In genomic region chr18:59735269-59735860, GRCh38 we compare ENCODE assay signal across 30 cellular contexts. TPM values are rescaled to one million over a fixed set of nuclear protein-coding genes. Genes with fewer than 3 reads are reported as not detected.
"Had no signal": no experiment of that assay in that cellular context is flagged by ENCODE, and none has a peak within 500 bp of the region (broad histone marks: within the 10 kb centered on the region; RNA-seq: fewer than 3 reads in every experiment).

No MANE protein-coding gene starts in this region.

- H3K9me3 Mint-ChIP-seq: T-helper 1 cell treated with Interleukin-12 subunit alpha and Interleukin-12 subunit beta and Interleukin-4 antibody, amounts not matched to agents 30 μg/mL and 1 μg/mL, for 36 hours had no signal

- ATAC-seq: activated CD4-positive, CD25-positive, alpha-beta regulatory T cell treated with anti-CD3 and anti-CD28 coated beads, Interleukin-2, amount 50 U/mL, for 24 hours; effector memory CD8-positive, alpha-beta T cell; gastrocnemius medialis; lower lobe of right lung; naive thymus-derived CD8-positive, alpha-beta T cell had no signal

- H3K4me1 Mint-ChIP-seq: brain; immature natural killer cell; naive thymus-derived CD8-positive, alpha-beta T cell had no signal

- H3K36me3 Mint-ChIP-seq: activated naive CD8-positive, alpha-beta T cell; brain; immature natural killer cell had no signal

- H3K4me3 Mint-ChIP-seq: activated naive CD8-positive, alpha-beta T cell; brain; effector memory CD8-positive, alpha-beta T cell; immature natural killer cell; naive thymus-derived CD8-positive, alpha-beta T cell; T-helper 1 cell treated with Interleukin-12 subunit alpha and Interleukin-12 subunit beta and Interleukin-4 antibody, amounts not matched to agents 30 μg/mL and 1 μg/mL, for 36 hours had no signal

- DNase-seq: activated CD4-positive, alpha-beta T cell treated with anti-CD3 and anti-CD28 coated beads for 48 hours; activated CD4-positive, alpha-beta T cell treated with anti-CD3 and anti-CD28 coated beads, Interleukin-2, amount 50 U/mL, for 48 hours; activated CD8-positive, alpha-beta memory T cell treated with anti-CD3 and anti-CD28 coated beads for 24 hours; activated effector memory CD4-positive, alpha-beta T cell treated with Interleukin-2 at 50 U/mL for 16 hours; activated naive CD4-positive, alpha-beta T cell treated with Interleukin-2 at 50 U/mL for 16 hours; caudate nucleus; cortex of kidney; effector memory CD8-positive, alpha-beta T cell; erythroblast; gastrocnemius medialis; head of caudate nucleus; hypothalamus; immature natural killer cell; kidney; lower lobe of right lung; mesenchymal stem cell; naive thymus-derived CD8-positive, alpha-beta T cell; retina; stimulated activated CD4-positive, alpha-beta T cell treated with anti-CD3 and anti-CD28 coated beads, Interleukin-1b, Interleukin-23, amount 100 ng/mL, for 48 hours; stimulated activated CD4-positive, alpha-beta T cell treated with anti-CD3 and anti-CD28 coated beads, Interleukin-4, amount 100 ng/mL, for 4 hours; stimulated activated CD8-positive, alpha-beta memory T cell treated with anti-CD3 and anti-CD28 coated beads, Interleukin-4, amount 100 ng/mL, for 48 hours; stimulated activated naive CD4-positive, alpha-beta T cell; SW 1271; T-helper 9 cell; transverse colon; WERI-Rb-1 had no signal

- H3K27ac Mint-ChIP-seq: activated naive CD8-positive, alpha-beta T cell; brain; effector memory CD8-positive, alpha-beta T cell; immature natural killer cell; naive thymus-derived CD8-positive, alpha-beta T cell; T-helper 1 cell treated with Interleukin-12 subunit alpha and Interleukin-12 subunit beta and Interleukin-4 antibody, amounts not matched to agents 30 μg/mL and 1 μg/mL, for 36 hours had no signal

RNA-seq across cellular contexts. Expression of gene CCBE1, which starts 38.1 kb away (rescaled TPM):
- total RNA-seq: naive thymus-derived CD8-positive, alpha-beta T cell had no signal
